Comparison of ENCODE assay signal across 10 cellular contexts in the genomic region with DNA sequence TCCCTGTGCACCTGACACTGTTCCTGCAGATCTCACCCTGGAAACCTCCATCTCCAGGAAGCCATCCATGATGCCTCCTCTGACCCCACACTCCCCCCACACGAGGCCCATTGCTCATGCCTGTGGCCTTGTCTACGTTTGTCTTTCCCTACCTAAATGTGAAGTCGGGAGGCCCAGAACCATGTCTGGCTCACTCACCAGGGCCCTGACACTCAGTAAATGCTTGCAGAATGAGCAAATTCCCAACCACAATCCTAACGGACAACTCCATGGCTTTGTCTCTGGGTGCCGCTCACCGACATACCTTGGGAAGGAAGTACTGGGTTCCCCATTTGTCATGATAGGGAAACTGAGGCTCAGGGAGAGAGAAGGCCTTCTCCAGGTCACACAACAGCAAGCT. TPM values are rescaled to one million over a fixed set of nuclear protein-coding genes. Genes with fewer than 3 reads are reported as not detected.
DNase-seq lines count a peak whose midpoint lies in the region; ATAC-seq, FAIRE-seq and TF ChIP-seq lines count a peak whose summit lies in the region.
"Had no signal": no experiment of that assay in that cellular context is flagged by ENCODE, and none has a peak within 500 bp of the region (broad histone marks: within the 10 kb centered on the region; RNA-seq: fewer than 3 reads in every experiment).

No MANE protein-coding gene starts in this region.

- peak overlapping the region; percentile 71 for H3K27ac Mint-ChIP-seq in endodermal cell

- no peak for TF ChIP-seq CTCF in GM06990 (IDR thresholded peaks at IDR 0.05; ENCODE audit: insufficient read depth, low read length, poor library complexity, severe bottlenecking)
- TF ChIP-seq CTCF in endodermal cell (conservative IDR thresholded peaks at IDR 0.05), result no peak
- no peak for TF ChIP-seq CTCF in gastrocnemius medialis (IDR thresholded peaks at IDR 0.05 in 4 of 5, conservative IDR thresholded peaks at IDR 0.05 in 1 of 5)

- ATAC-seq in gastrocnemius medialis (no peak), HG03095 (IDR thresholded peaks at IDR 0.05; ENCODE audit: unreplicated experiment) (no peak)

- DNase-seq in GM06990 (ENCODE audit: extremely low read depth, insufficient read length) (no peak), SJSA1 (ENCODE audit: low read depth in 1 of 2, low spot score in 2 of 2) (no peak), endodermal cell (no peak), gastrocnemius medialis (no peak), GM12891 (ENCODE audit: insufficient read length, low spot score) (no peak), SIG-M5 (lab: John Stamatoyannopoulos, UW) (no peak), NCI-H226 (no peak)
- DNase-seq: NCI-H524 had no signal

- peaks cover 33% of the 10 kb centered on the region for H3K4me1 Mint-ChIP-seq in endodermal cell

- intact Hi-C loops in gastrocnemius medialis (cut with DNase I; ENCODE audit: low total_unique reads), result no loop called here

- H3K27ac ChIP-seq in SJSA1 (peak overlapping the region; percentile 96), endodermal cell (ENCODE audit: low read depth, low read length) (no peak overlapping the region), gastrocnemius medialis (peak overlapping the region; percentile 91 to 96 (median 94))

- H3K9me3 Mint-ChIP-seq in endodermal cell, result no peaks in the 10 kb centered on the region

- no peak for FAIRE-seq in GM12891 (lab: Jason Lieb, UNC)
- FAIRE-seq: colon had no signal

- H3K27me3 ChIP-seq in GM06990 (replicated peaks; ENCODE audit: control insufficient read depth, insufficient read depth, low read length) (no peaks in the 10 kb centered on the region), SJSA1 (replicated peaks) (no peaks in the 10 kb centered on the region), endodermal cell (ENCODE audit: control insufficient read depth, insufficient read depth, low read length, poor library complexity, severe bottlenecking) (no peaks in the 10 kb centered on the region), gastrocnemius medialis (no peaks in the 10 kb centered on the region)

- H3K9me3 ChIP-seq in SJSA1 (replicated peaks) (no peaks in the 10 kb centered on the region), endodermal cell (ENCODE audit: control insufficient read depth, low read length) (no peaks in the 10 kb centered on the region), gastrocnemius medialis (no peaks in the 10 kb centered on the region)

- H3K9ac ChIP-seq in endodermal cell (ENCODE audit: extremely low read depth, low read length, poor library complexity, severe bottlenecking), result no peak overlapping the region

- in situ Hi-C loops in gastrocnemius medialis (cut with MboI; ENCODE audit: low sequenced_read_pairs in 4 of 4), result no loop called here

- H3K36me3 ChIP-seq in GM06990 (ENCODE audit: control insufficient read depth, insufficient read depth, low read length), result peaks cover 20% of the 10 kb centered on the region
- peaks cover 83% of the 10 kb centered on the region for H3K36me3 ChIP-seq in SJSA1
- peaks cover 56% of the 10 kb centered on the region for H3K36me3 ChIP-seq in endodermal cell (ENCODE audit: control insufficient read depth, insufficient read depth, low read length)
- peaks cover 0 to 10% of the 10 kb centered on the region in 2 donors for H3K36me3 ChIP-seq in gastrocnemius medialis

- peaks cover 47% of the 10 kb centered on the region for H3K4me1 ChIP-seq in SJSA1 (replicated peaks)
- no peaks in the 10 kb centered on the region for H3K4me1 ChIP-seq in endodermal cell (ENCODE audit: control insufficient read depth, insufficient read depth, low read length)
- peaks cover 44 to 57% of the 10 kb centered on the region in 2 donors for H3K4me1 ChIP-seq in gastrocnemius medialis

- H3K27me3 Mint-ChIP-seq in endodermal cell (ENCODE audit: insufficient read depth), result no peaks in the 10 kb centered on the region

- no peak for TF ChIP-seq POLR2A in gastrocnemius medialis (IDR thresholded peaks at IDR 0.05)
- no peak for TF ChIP-seq POLR2A in GM12891 (IDR thresholded peaks at IDR 0.05; ENCODE audit: low read depth, low read length)

- H3K4me3 Mint-ChIP-seq in endodermal cell, result no peak overlapping the region

- H3K36me3 Mint-ChIP-seq in endodermal cell (ENCODE audit: low read depth), result peaks cover 51% of the 10 kb centered on the region

- H3K4me3 ChIP-seq in GM06990 (replicated peaks; ENCODE audit: low read depth, low read length) (peak overlapping the region; percentile 14; the same call in 1 of the 2 replicates), SJSA1 (no peak overlapping the region), endodermal cell (ENCODE audit: low read length) (no peak overlapping the region), gastrocnemius medialis (peak overlapping the region in 1 of 4 donors; percentile 28)

- 91 to 94% methylated on average over 5 to 6 of the region's 6 CpGs for WGBS in endodermal cell (ENCODE audit: insufficient coverage in 1 of 2, insufficient read length in 1 of 2), 2 experiments

TF ChIP-seq in GM12891, 5 proteins besides CTCF, POLR2A, EP300 and RAD21:
- no peak for TF ChIP-seq POLR2AphosphoS5 (IDR thresholded peaks at IDR 0.05; ENCODE audit: low read depth, low read length)
- no peak for TF ChIP-seq POU2F2 (IDR thresholded peaks at IDR 0.05; ENCODE audit: low read depth, low read length)
- TF ChIP-seq SPI1 (IDR thresholded peaks at IDR 0.05; ENCODE audit: low read depth, low read length), result no peak
- no peak for TF ChIP-seq TAF1 (IDR thresholded peaks at IDR 0.05; ENCODE audit: low read depth, low read length)
- TF ChIP-seq PAX5 (IDR thresholded peaks at IDR 0.05; ENCODE audit: insufficient read depth, low read length, severe bottlenecking), result no peak

RNA-seq across cellular contexts. Expression of gene PEDS1, which starts 7.3 kb away (rescaled TPM):
- total RNA-seq in SJSA1 (2014; rRNA removed; shearing (Covaris generic)), result 24.8 and 43.5 TPM in 2 replicates
- total RNA-seq in endodermal cell, result 10 to 100 TPM; 28.0 to 30.9 TPM
- polyA plus RNA-seq in endodermal cell (2013, experiment 1 of 2), result 27.7 TPM
- 22.7 TPM for polyA plus RNA-seq in endodermal cell (2013, experiment 2 of 2)
- 10 to 100 TPM; 33.2 to 77.9 (median 38.2) TPM for total RNA-seq in gastrocnemius medialis
- 10.1 TPM for polyA plus RNA-seq in GM12891 (2012; ENCODE audit: low read depth, missing spikeins)

RNA-seq across cellular contexts. Expression of gene UBE2V1, which starts 33.3 kb away (rescaled TPM):
- 45.4 and 51.1 TPM in 2 replicates for total RNA-seq in SJSA1 (2014; rRNA removed; shearing (Covaris generic))
- total RNA-seq in endodermal cell (100 to 1,000 TPM; 165 to 168 TPM), gastrocnemius medialis (10 to 100 TPM; 37.6 to 58.5 (median 46.9) TPM)
- 148 TPM for polyA plus RNA-seq in endodermal cell (2013, experiment 1 of 2)
- polyA plus RNA-seq in endodermal cell (2013, experiment 2 of 2), result 147 TPM
- polyA plus RNA-seq in GM12891 (2012; ENCODE audit: low read depth, missing spikeins), result 104 TPM

RNA-seq across cellular contexts. Expression of gene CEBPB, which starts 44.4 kb away (rescaled TPM):
- total RNA-seq in SJSA1 (2014; rRNA removed; shearing (Covaris generic)), result 29.3 and 30.8 TPM in 2 replicates
- total RNA-seq in endodermal cell (10 to 100 TPM; 14.9 to 15.1 TPM), gastrocnemius medialis (100 to 1,000 TPM; 219 to 434 (median 321) TPM)
- polyA plus RNA-seq in endodermal cell (2013, experiment 1 of 2), result 11.9 TPM
- polyA plus RNA-seq in endodermal cell (2013, experiment 2 of 2), result 8.9 TPM
- polyA plus RNA-seq in GM12891 (2012; ENCODE audit: low read depth, missing spikeins), result 0.60 TPM
